ENCODE assay signal across 14 cellular contexts in the genomic region with DNA sequence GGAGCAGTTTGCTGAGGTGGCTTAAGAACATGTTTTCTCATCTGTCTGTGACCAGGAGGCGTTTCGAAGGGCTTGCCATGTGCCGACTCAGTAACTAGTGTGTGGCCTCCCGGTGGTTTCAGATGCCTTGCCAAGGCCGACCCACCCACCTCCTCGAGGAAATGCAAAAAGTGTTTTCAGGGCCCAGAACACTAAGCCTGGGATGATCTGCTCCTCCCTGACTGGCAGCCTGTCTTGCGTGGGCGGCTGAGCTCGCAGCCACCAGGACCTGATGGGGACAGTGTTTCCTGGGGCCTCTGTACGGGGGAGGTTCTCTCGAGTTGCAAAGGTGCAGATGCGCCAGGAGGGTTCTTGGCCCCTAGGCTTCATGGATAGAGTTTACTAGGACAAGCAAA.
A peak's percentile ranks its signal among the peaks of the same experiment; 100 is the strongest.
DNase-seq lines count a peak whose midpoint lies in the region; ATAC-seq and TF ChIP-seq lines count a peak whose summit lies in the region.
"Had no signal": no experiment of that assay in that cellular context is flagged by ENCODE, and none has a peak within 500 bp of the region (broad histone marks: within the 10 kb centered on the region; RNA-seq: fewer than 3 reads in every experiment).

No MANE protein-coding gene starts in this region.

- H3K4me1 ChIP-seq in heart left ventricle (peaks cover 0 to 15% (median 2%) of the 10 kb centered on the region in 12 donors), mucosa of descending colon (ENCODE audit: low read depth) (no peaks in the 10 kb centered on the region), PC-9 (replicated peaks; ENCODE audit: insufficient read depth) (no peaks in the 10 kb centered on the region)

- H3K36me3 Mint-ChIP-seq in activated CD4-positive, alpha-beta memory T cell treated with anti-CD3 and anti-CD28 coated beads, Interleukin-2, amount 10 ng/mL, durations not matched to agents 7 days and 5 days (ENCODE audit: low read depth) = no peaks in the 10 kb centered on the region

- POLR2A ChIA-PET in PC-9 (lab: Charles Lee; ENCODE audit: unreplicated experiment) = no interaction called here
- POLR2A ChIA-PET in activated CD4-positive, alpha-beta memory T cell treated with anti-CD3 and anti-CD28 coated beads, Interleukin-2, amount 10 ng/mL, durations not matched to agents 7 days and 5 days (lab: Charles Lee) = no interaction called here

- CTCF ChIA-PET in PC-9 (lab: Charles Lee) = no interaction called here
- CTCF ChIA-PET in activated CD4-positive, alpha-beta memory T cell treated with anti-CD3 and anti-CD28 coated beads, Interleukin-2, amount 10 ng/mL, durations not matched to agents 7 days and 5 days (lab: Charles Lee) = no interaction called here

- H3K9me2 ChIP-seq in PC-9 (ENCODE audit: insufficient read depth) = no peaks in the 10 kb centered on the region

- intact Hi-C loops in heart left ventricle (cut with DNase I) (no loop called here), cardiac septum (cut with DNase I) (no loop called here), mucosa of descending colon (cut with DNase I, micrococcal nuclease) (no loop called here), PC-9 (cut with micrococcal nuclease; ENCODE audit: unreplicated experiment) (no loop called here)

- H4K20me1 ChIP-seq in PC-9 (ENCODE audit: insufficient read depth) = no peaks in the 10 kb centered on the region

- H3K4me3 ChIP-seq in heart left ventricle = peak overlapping the region in 2 of 12 donors; percentile 19 to 42
- H3K4me3 ChIP-seq in cardiac fibroblast (replicated peaks in 1 of 2; ENCODE audit: low read depth in 2 of 2, low read length in 2 of 2) = no peak overlapping the region
- no peak overlapping the region for H3K4me3 ChIP-seq in mucosa of descending colon
- H3K4me3 ChIP-seq in PC-9 = no peak overlapping the region
- H3K4me3 ChIP-seq: lung, tibial nerve had no signal

- H3F3A ChIP-seq in PC-9 (ENCODE audit: insufficient read depth, low read depth) = no peaks in the 10 kb centered on the region

- no peak for TF ChIP-seq POLR2A in heart left ventricle (IDR thresholded peaks at IDR 0.05)

- H2AFZ ChIP-seq in PC-9 = no peak overlapping the region

- no peak overlapping the region for H3K4me3 Mint-ChIP-seq in activated CD4-positive, alpha-beta memory T cell treated with anti-CD3 and anti-CD28 coated beads, Interleukin-2, amount 10 ng/mL, durations not matched to agents 7 days and 5 days
- H3K4me3 Mint-ChIP-seq: T-helper 2 cell treated with Interferon-gamma antibody and Interleukin-4, amounts not matched to agents 5 μg/mL and 100 μg/mL, for 36 hours had no signal

- no peak overlapping the region for H3K4me2 ChIP-seq in PC-9

- TF ChIP-seq CTCF in heart left ventricle (IDR thresholded peaks at IDR 0.05) (no peak), cardiac fibroblast (IDR thresholded peaks at IDR 0.05; ENCODE audit: low read depth, low read length) (no peak), mucosa of descending colon (IDR thresholded peaks at IDR 0.05) (no peak), PC-9 (conservative IDR thresholded peaks at IDR 0.05) (no peak)

- ATAC-seq in heart left ventricle = peak in 2 of 4 donors; percentile 29 to 39
- ATAC-seq in mucosa of descending colon = peak; percentile 10
- no peak; the same call in 2 of the 3 replicates for ATAC-seq in SK-N-SH treated with all-trans-retinoic acid at 6 μM for 48 hours

- H3K27ac ChIP-seq in heart left ventricle (peak overlapping the region in 3 of 12 donors; percentile 19 to 67 (median 66)), PC-9 (no peak overlapping the region)

- no peak overlapping the region for H3K27ac Mint-ChIP-seq in activated CD4-positive, alpha-beta memory T cell treated with anti-CD3 and anti-CD28 coated beads, Interleukin-2, amount 10 ng/mL, durations not matched to agents 7 days and 5 days
- H3K27ac Mint-ChIP-seq: T-helper 2 cell treated with Interferon-gamma antibody and Interleukin-4, amounts not matched to agents 5 μg/mL and 100 μg/mL, for 36 hours had no signal

- BruUV-seq in PC-9 (replicated peaks; lab: Mats Ljungman, UMichigan) = no TSS peak

- H3K36me3 ChIP-seq in heart left ventricle (no peaks in the 10 kb centered on the region), mucosa of descending colon (ENCODE audit: low read depth) (no peaks in the 10 kb centered on the region), PC-9 (ENCODE audit: low read depth) (no peaks in the 10 kb centered on the region)
- H3K36me3 ChIP-seq: tibial nerve had no signal

- peak in 3 of 5 donors; percentile 23 to 46 (median 34) for DNase-seq in heart left ventricle
- DNase-seq in cardiac septum (ENCODE audit: low spot score) = no peak
- DNase-seq in cardiac fibroblast (ENCODE audit: low read depth in 2 of 2) = peak; percentile 44 to 62
- peak in 1 of 3 donors; percentile 21 for DNase-seq in mucosa of descending colon
- no peak for DNase-seq in PC-9
- no peak for DNase-seq in activated CD4-positive, alpha-beta memory T cell treated with anti-CD3 and anti-CD28 coated beads, Interleukin-2, amount 10 ng/mL, durations not matched to agents 7 days and 5 days
- no peak for DNase-seq in activated T-cell treated with anti-CD3 and anti-CD28 coated beads, Interleukin-2, amount 50 U/mL, for 48 hours
- DNase-seq: ACHN; activated gamma-delta T cell; stimulated activated CD4-positive, alpha-beta T cell treated with anti-CD3 and anti-CD28 coated beads, Interleukin-1b, Interleukin-23, amount 100 ng/mL, for 48 hours had no signal

- H3K9me3 ChIP-seq in heart left ventricle = no peaks in the 10 kb centered on the region
- H3K9me3 ChIP-seq in mucosa of descending colon = no peaks in the 10 kb centered on the region
- H3K9me3 ChIP-seq in PC-9 (ENCODE audit: insufficient read depth, low read depth) = no peaks in the 10 kb centered on the region
- H3K9me3 ChIP-seq: tibial nerve had no signal

- no peaks in the 10 kb centered on the region for H3K79me2 ChIP-seq in PC-9 (ENCODE audit: low read depth)

- H3K27me3 ChIP-seq in heart left ventricle = no peaks in the 10 kb centered on the region
- peaks cover 27% of the 10 kb centered on the region for H3K27me3 ChIP-seq in PC-9 (ENCODE audit: insufficient read depth, low read depth)
- H3K27me3 ChIP-seq: tibial nerve had no signal

- H3K9me3 Mint-ChIP-seq in activated CD4-positive, alpha-beta memory T cell treated with anti-CD3 and anti-CD28 coated beads, Interleukin-2, amount 10 ng/mL, durations not matched to agents 7 days and 5 days = no peaks in the 10 kb centered on the region
- H3K9me3 Mint-ChIP-seq: T-helper 2 cell treated with Interferon-gamma antibody and Interleukin-4, amounts not matched to agents 5 μg/mL and 100 μg/mL, for 36 hours had no signal

- H3K27me3 Mint-ChIP-seq in activated CD4-positive, alpha-beta memory T cell treated with anti-CD3 and anti-CD28 coated beads, Interleukin-2, amount 10 ng/mL, durations not matched to agents 7 days and 5 days = no peaks in the 10 kb centered on the region

- WGBS in heart left ventricle, 4 donors = 58 to 69% (median 63%) methylated on average over 9 to 12 of the region's 12 CpGs

- H3K4me1 Mint-ChIP-seq in activated CD4-positive, alpha-beta memory T cell treated with anti-CD3 and anti-CD28 coated beads, Interleukin-2, amount 10 ng/mL, durations not matched to agents 7 days and 5 days = no peaks in the 10 kb centered on the region

TF ChIP-seq in SK-N-SH treated with all-trans-retinoic acid at 6 μM for 48 hours, 23 proteins besides CTCF, POLR2A, EP300 and RAD21 (continues in another document):
- TF ChIP-seq, protein P1, sequence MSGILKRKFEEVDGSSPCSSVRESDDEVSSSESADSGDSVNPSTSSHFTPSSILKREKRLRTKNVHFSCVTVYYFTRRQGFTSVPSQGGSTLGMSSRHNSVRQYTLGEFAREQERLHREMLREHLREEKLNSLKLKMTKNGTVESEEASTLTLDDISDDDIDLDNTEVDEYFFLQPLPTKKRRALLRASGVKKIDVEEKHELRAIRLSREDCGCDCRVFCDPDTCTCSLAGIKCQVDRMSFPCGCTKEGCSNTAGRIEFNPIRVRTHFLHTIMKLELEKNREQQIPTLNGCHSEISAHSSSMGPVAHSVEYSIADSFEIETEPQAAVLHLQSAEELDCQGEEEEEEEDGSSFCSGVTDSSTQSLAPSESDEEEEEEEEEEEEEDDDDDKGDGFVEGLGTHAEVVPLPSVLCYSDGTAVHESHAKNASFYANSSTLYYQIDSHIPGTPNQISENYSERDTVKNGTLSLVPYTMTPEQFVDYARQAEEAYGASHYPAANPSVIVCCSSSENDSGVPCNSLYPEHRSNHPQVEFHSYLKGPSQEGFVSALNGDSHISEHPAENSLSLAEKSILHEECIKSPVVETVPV (CRISPR knock-in tag; IDR thresholded peaks at IDR 0.05) = no peak
- TF ChIP-seq ZC3H10 (CRISPR knock-in tag; IDR thresholded peaks at IDR 0.05) (no peak), TOX (CRISPR knock-in tag; IDR thresholded peaks at IDR 0.05; ENCODE audit: borderline replicate concordance) (no peak), ISL1 (CRISPR knock-in tag; IDR thresholded peaks at IDR 0.05) (no peak), PPARA (CRISPR knock-in tag; IDR thresholded peaks at IDR 0.05; ENCODE audit: borderline replicate concordance) (no peak), GLIS3 (CRISPR knock-in tag; IDR thresholded peaks at IDR 0.05) (no peak), ZFP30 (CRISPR knock-in tag; IDR thresholded peaks at IDR 0.05) (no peak), ZNF8 (CRISPR knock-in tag; IDR thresholded peaks at IDR 0.05) (no peak), BACH2 (CRISPR knock-in tag; IDR thresholded peaks at IDR 0.05; ENCODE audit: borderline replicate concordance) (no peak), ESRRG (CRISPR knock-in tag; IDR thresholded peaks at IDR 0.05) (no peak), ZNF70 (CRISPR knock-in tag; IDR thresholded peaks at IDR 0.05) (no peak), ARNTL (CRISPR knock-in tag; IDR thresholded peaks at IDR 0.05; ENCODE audit: borderline replicate concordance, low read depth) (no peak), OSR1 (CRISPR knock-in tag; IDR thresholded peaks at IDR 0.05) (no peak)
- TF ChIP-seq, protein P2, sequence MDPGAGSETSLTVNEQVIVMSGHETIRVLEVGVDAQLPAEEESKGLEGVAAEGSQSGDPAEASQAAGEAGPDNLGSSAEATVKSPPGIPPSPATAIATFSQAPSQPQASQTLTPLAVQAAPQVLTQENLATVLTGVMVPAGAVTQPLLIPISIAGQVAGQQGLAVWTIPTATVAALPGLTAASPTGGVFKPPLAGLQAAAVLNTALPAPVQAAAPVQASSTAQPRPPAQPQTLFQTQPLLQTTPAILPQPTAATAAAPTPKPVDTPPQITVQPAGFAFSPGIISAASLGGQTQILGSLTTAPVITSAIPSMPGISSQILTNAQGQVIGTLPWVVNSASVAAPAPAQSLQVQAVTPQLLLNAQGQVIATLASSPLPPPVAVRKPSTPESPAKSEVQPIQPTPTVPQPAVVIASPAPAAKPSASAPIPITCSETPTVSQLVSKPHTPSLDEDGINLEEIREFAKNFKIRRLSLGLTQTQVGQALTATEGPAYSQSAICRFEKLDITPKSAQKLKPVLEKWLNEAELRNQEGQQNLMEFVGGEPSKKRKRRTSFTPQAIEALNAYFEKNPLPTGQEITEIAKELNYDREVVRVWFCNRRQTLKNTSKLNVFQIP (CRISPR knock-in tag; IDR thresholded peaks at IDR 0.05; ENCODE audit: borderline replicate concordance, low read depth) = no peak

Comparison
In these comparisons a context has a peak if more than half of its experiments do, and no peak if none do; other contexts are left out.
1. DNase-seq: peak in heart left ventricle (3 of 5) and cardiac fibroblast (2 of 2); none in cardiac septum (single experiment), PC-9 (0 of 2), activated CD4-positive, alpha-beta memory T cell treated with anti-CD3 and anti-CD28 coated beads, Interleukin-2, amount 10 ng/mL, durations not matched to agents 7 days and 5 days (single experiment) and activated T-cell treated with anti-CD3 and anti-CD28 coated beads, Interleukin-2, amount 50 U/mL, for 48 hours (0 of 2).